In genomic region chr19:49663224-49663623, GRCh38 we compare ENCODE assay signal across 10 cellular contexts. TPM values are rescaled to one million over a fixed set of nuclear protein-coding genes. Genes with fewer than 3 reads are reported as not detected.
A peak's percentile ranks its signal among the peaks of the same experiment; 100 is the strongest.
DNase-seq lines count a peak whose midpoint lies in the region; ATAC-seq and TF ChIP-seq lines count a peak whose summit lies in the region.
"Had no signal": no experiment of that assay in that cellular context is flagged by ENCODE, and none has a peak within 500 bp of the region (broad histone marks: within the 10 kb centered on the region; RNA-seq: fewer than 3 reads in every experiment).

No MANE protein-coding gene starts in this region.

- no peaks in the 10 kb centered on the region for H3K27me3 Mint-ChIP-seq in activated T-helper 2 cell treated with anti-CD3 and anti-CD28 coated beads, Interferon-gamma antibody, Interleukin-2, Interleukin-4, amounts not matched to agents 10 μg/mL and 5 μg/mL and 100 μg/mL, durations not matched to agents 14 hours and 24 hours and 36 hours (ENCODE audit: low read depth)
- H3K27me3 Mint-ChIP-seq in naive thymus-derived CD8-positive, alpha-beta T cell: no peaks in the 10 kb centered on the region

- POLR2A ChIA-PET in naive thymus-derived CD8-positive, alpha-beta T cell (lab: Charles Lee): interaction anchor here (1.2 to 5.6 kb wide), 9 partner anchors 13 to 168 kb away, joined by 4 to 98 read pairs (median 15); partner anchors contain the start of genes AP2A1, NOSIP, PRMT1 and PRR12

- H3K36me3 Mint-ChIP-seq in activated T-helper 2 cell treated with anti-CD3 and anti-CD28 coated beads, Interferon-gamma antibody, Interleukin-2, Interleukin-4, amounts not matched to agents 10 μg/mL and 5 μg/mL and 100 μg/mL, durations not matched to agents 14 hours and 24 hours and 36 hours (ENCODE audit: low read depth): peaks cover 39% of the 10 kb centered on the region
- peaks cover 0 to 27% (median 8%) of the 10 kb centered on the region in 3 donors for H3K36me3 Mint-ChIP-seq in naive thymus-derived CD8-positive, alpha-beta T cell

- no peak overlapping the region for H3K4me3 ChIP-seq in GM23248
- H3K4me3 ChIP-seq in tibial artery: no peak overlapping the region

- intact Hi-C loops in activated T-helper 2 cell treated with anti-CD3 and anti-CD28 coated beads, Interferon-gamma antibody, Interleukin-2, Interleukin-4, amounts not matched to agents 10 μg/mL and 5 μg/mL and 100 μg/mL, durations not matched to agents 14 hours and 24 hours and 36 hours (cut with micrococcal nuclease): loop anchor here (10.0 kb wide), 1 partner anchor 152 kb away; the partner anchor contains the start of genes FUZ and MED25
- intact Hi-C loops in tibial artery (cut with DNase I; ENCODE audit: low total_unique reads): no loop called here

- H3K4me1 ChIP-seq in GM23248 (ENCODE audit: insufficient read depth): peaks cover 10% of the 10 kb centered on the region; the same call in 1 of the 2 replicates
- peaks cover 0 to 32% (median 18%) of the 10 kb centered on the region in 4 donors for H3K4me1 ChIP-seq in tibial artery

- H3K4me1 Mint-ChIP-seq in activated T-helper 2 cell treated with anti-CD3 and anti-CD28 coated beads, Interferon-gamma antibody, Interleukin-2, Interleukin-4, amounts not matched to agents 10 μg/mL and 5 μg/mL and 100 μg/mL, durations not matched to agents 14 hours and 24 hours and 36 hours (ENCODE audit: low read depth): peaks cover 20% of the 10 kb centered on the region
- peaks cover 23 to 62% (median 44%) of the 10 kb centered on the region in 4 donors for H3K4me1 Mint-ChIP-seq in naive thymus-derived CD8-positive, alpha-beta T cell

- H3K9me3 ChIP-seq in GM23248 (ENCODE audit: low read depth) (no peaks in the 10 kb centered on the region), tibial artery (no peaks in the 10 kb centered on the region)

- H3K79me2 ChIP-seq in GM23248 (ENCODE audit: insufficient read depth): peaks cover 31% of the 10 kb centered on the region

- peak overlapping the region; percentile 89; the same call in 1 of the 2 replicates for H3K9ac ChIP-seq in GM23248

- H3K27me3 ChIP-seq in GM23248 (replicated peaks; ENCODE audit: insufficient read depth) (no peaks in the 10 kb centered on the region), tibial artery (no peaks in the 10 kb centered on the region)

- no peaks in the 10 kb centered on the region for H3K9me2 ChIP-seq in GM23248 (ENCODE audit: insufficient read depth)

- peak overlapping the region; percentile 95 for H3K4me3 Mint-ChIP-seq in activated T-helper 2 cell treated with anti-CD3 and anti-CD28 coated beads, Interferon-gamma antibody, Interleukin-2, Interleukin-4, amounts not matched to agents 10 μg/mL and 5 μg/mL and 100 μg/mL, durations not matched to agents 14 hours and 24 hours and 36 hours (ENCODE audit: low read depth)
- H3K4me3 Mint-ChIP-seq in naive thymus-derived CD8-positive, alpha-beta T cell: peak overlapping the region; percentile 55 to 100 (median 98)

- no peaks in the 10 kb centered on the region for H4K20me1 ChIP-seq in GM23248 (ENCODE audit: insufficient read depth)

- TF ChIP-seq CTCF in C4-2B (conservative IDR thresholded peaks at IDR 0.05) (no peak), tibial artery (IDR thresholded peaks at IDR 0.05) (no peak)

- 75 to 79% methylated on average over 12 of the region's 12 CpGs for WGBS in GM23248 (ENCODE audit: low coverage in 1 of 2, low lambda C conversion rate in 2 of 2, missing lambda C conversion rate in 2 of 2), 2 experiments

- H3K27ac Mint-ChIP-seq in activated T-helper 2 cell treated with anti-CD3 and anti-CD28 coated beads, Interferon-gamma antibody, Interleukin-2, Interleukin-4, amounts not matched to agents 10 μg/mL and 5 μg/mL and 100 μg/mL, durations not matched to agents 14 hours and 24 hours and 36 hours: peak overlapping the region; percentile 87
- H3K27ac Mint-ChIP-seq in naive thymus-derived CD8-positive, alpha-beta T cell: peak overlapping the region; percentile 96 to 100 (median 98)

- DNase-seq in GM23248: no peak
- DNase-seq in activated T-helper 2 cell treated with anti-CD3 and anti-CD28 coated beads, Interferon-gamma antibody, Interleukin-2, Interleukin-4, amounts not matched to agents 10 μg/mL and 5 μg/mL and 100 μg/mL, durations not matched to agents 14 hours and 24 hours and 36 hours (ENCODE audit: low spot score): no peak
- DNase-seq in naive thymus-derived CD8-positive, alpha-beta T cell: no peak
- no peak for DNase-seq in NCI-H1417 treated with DMSO at 0.1 percent for 48 hours (lab: John Stamatoyannopoulos, UW)
- no peak for DNase-seq in NCI-H128 (lab: John Stamatoyannopoulos, UW; ENCODE audit: unreplicated experiment)
- no peak for DNase-seq in tibial artery
- DNase-seq in SW 1271 (lab: John Stamatoyannopoulos, UW): no peak
- DNase-seq: cerebellar nuclear complex, NCI-H2029 treated with DMSO at 0.1 percent for 48 hours had no signal

- no peak overlapping the region for H2AFZ ChIP-seq in GM23248

- H3F3A ChIP-seq in GM23248 (ENCODE audit: insufficient read depth): peaks cover 18% of the 10 kb centered on the region

- H3K9me3 Mint-ChIP-seq in activated T-helper 2 cell treated with anti-CD3 and anti-CD28 coated beads, Interferon-gamma antibody, Interleukin-2, Interleukin-4, amounts not matched to agents 10 μg/mL and 5 μg/mL and 100 μg/mL, durations not matched to agents 14 hours and 24 hours and 36 hours: no peaks in the 10 kb centered on the region
- H3K9me3 Mint-ChIP-seq in naive thymus-derived CD8-positive, alpha-beta T cell: no peaks in the 10 kb centered on the region

- in situ Hi-C loops in GM23248 (cut with MboI): no loop called here

- no peak for ATAC-seq in naive thymus-derived CD8-positive, alpha-beta T cell

- H3K36me3 ChIP-seq in GM23248 (ENCODE audit: low read depth) (peaks cover 5% of the 10 kb centered on the region; the same call in 1 of the 2 replicates), tibial artery (peaks cover 32 to 50% (median 50%) of the 10 kb centered on the region in 3 donors)

- H3K27ac ChIP-seq in C4-2B (peak overlapping the region; percentile 91; the same call in 1 of the 2 replicates), GM23248 (no peak overlapping the region), tibial artery (no peak overlapping the region)

- no peak overlapping the region for H3K4me2 ChIP-seq in GM23248 (ENCODE audit: unreplicated experiment)

RNA-seq across cellular contexts. Expression of gene IRF3, which starts 2.4 kb away (rescaled TPM):
- 50.0 and 55.6 TPM in 2 replicates for total RNA-seq in GM23248 (2014; rRNA removed; shearing (Covaris generic))
- 28.6 and 28.8 TPM in 2 replicates for polyA plus RNA-seq in GM23248 (2016; fragmentation: Nextera tagmentation; extraction: Ambion mirVana)
- 135 and 147 TPM in 2 replicates for total RNA-seq in activated T-helper 2 cell treated with anti-CD3 and anti-CD28 coated beads, Interferon-gamma antibody, Interleukin-2, Interleukin-4, amounts not matched to agents 10 μg/mL and 5 μg/mL and 100 μg/mL, durations not matched to agents 14 hours and 24 hours and 36 hours
- total RNA-seq in naive thymus-derived CD8-positive, alpha-beta T cell: 100 to 1,000 TPM; 279 to 303 TPM
- 10 to 100 TPM; 54.6 to 76.1 (median 65.1) TPM for polyA plus RNA-seq in naive thymus-derived CD8-positive, alpha-beta T cell

RNA-seq across cellular contexts. Expression of gene BCL2L12, which starts 2.5 kb away (rescaled TPM):
- 4.3 and 9.5 TPM in 2 replicates for total RNA-seq in GM23248 (2014; rRNA removed; shearing (Covaris generic))
- polyA plus RNA-seq in GM23248 (2016; fragmentation: Nextera tagmentation; extraction: Ambion mirVana): 16.6 and 16.7 TPM in 2 replicates
- total RNA-seq in activated T-helper 2 cell treated with anti-CD3 and anti-CD28 coated beads, Interferon-gamma antibody, Interleukin-2, Interleukin-4, amounts not matched to agents 10 μg/mL and 5 μg/mL and 100 μg/mL, durations not matched to agents 14 hours and 24 hours and 36 hours: 66.2 and 72.7 TPM in 2 replicates
- 10 to 100 TPM; 22.5 to 24.0 TPM for total RNA-seq in naive thymus-derived CD8-positive, alpha-beta T cell
- 10 to 100 TPM; 19.3 to 20.6 (median 19.6) TPM for polyA plus RNA-seq in naive thymus-derived CD8-positive, alpha-beta T cell

RNA-seq across cellular contexts. Expression of gene PRMT1, which starts 13.8 kb away (rescaled TPM):
- total RNA-seq in GM23248 (2014; rRNA removed; shearing (Covaris generic)): 192 and 225 TPM in 2 replicates
- polyA plus RNA-seq in GM23248 (2016; fragmentation: Nextera tagmentation; extraction: Ambion mirVana): 164 and 173 TPM in 2 replicates
- total RNA-seq in activated T-helper 2 cell treated with anti-CD3 and anti-CD28 coated beads, Interferon-gamma antibody, Interleukin-2, Interleukin-4, amounts not matched to agents 10 μg/mL and 5 μg/mL and 100 μg/mL, durations not matched to agents 14 hours and 24 hours and 36 hours: 431 TPM in 2 replicates
- 100 to 1,000 TPM in 1 of 2 experiments, 10 to 100 TPM in 1; 97.4 to 100 TPM for total RNA-seq in naive thymus-derived CD8-positive, alpha-beta T cell
- polyA plus RNA-seq in naive thymus-derived CD8-positive, alpha-beta T cell: 100 to 1,000 TPM; 150 to 162 (median 158) TPM

RNA-seq across cellular contexts. Expression of gene SCAF1, which starts 21.2 kb away (rescaled TPM):
- 18.6 and 28.7 TPM in 2 replicates for total RNA-seq in GM23248 (2014; rRNA removed; shearing (Covaris generic))
- 8.4 and 8.5 TPM in 2 replicates for polyA plus RNA-seq in GM23248 (2016; fragmentation: Nextera tagmentation; extraction: Ambion mirVana)
- 64.6 and 69.5 TPM in 2 replicates for total RNA-seq in activated T-helper 2 cell treated with anti-CD3 and anti-CD28 coated beads, Interferon-gamma antibody, Interleukin-2, Interleukin-4, amounts not matched to agents 10 μg/mL and 5 μg/mL and 100 μg/mL, durations not matched to agents 14 hours and 24 hours and 36 hours
- 10 to 100 TPM; 51.0 to 62.3 TPM for total RNA-seq in naive thymus-derived CD8-positive, alpha-beta T cell
- 1 to 10 TPM; 1.1 to 2.5 (median 1.2) TPM for polyA plus RNA-seq in naive thymus-derived CD8-positive, alpha-beta T cell

RNA-seq across cellular contexts. Expression of gene RRAS, which starts 23.3 kb away (rescaled TPM):
- 61.0 and 116 TPM in 2 replicates for total RNA-seq in GM23248 (2014; rRNA removed; shearing (Covaris generic))
- 337 and 347 TPM in 2 replicates for polyA plus RNA-seq in GM23248 (2016; fragmentation: Nextera tagmentation; extraction: Ambion mirVana)
- 4.9 and 6.2 TPM in 2 replicates for total RNA-seq in activated T-helper 2 cell treated with anti-CD3 and anti-CD28 coated beads, Interferon-gamma antibody, Interleukin-2, Interleukin-4, amounts not matched to agents 10 μg/mL and 5 μg/mL and 100 μg/mL, durations not matched to agents 14 hours and 24 hours and 36 hours
- 10 to 100 TPM; 10.4 to 12.7 TPM for total RNA-seq in naive thymus-derived CD8-positive, alpha-beta T cell
- polyA plus RNA-seq in naive thymus-derived CD8-positive, alpha-beta T cell: 10 to 100 TPM; 21.8 to 30.2 (median 28.4) TPM
